In the genomic region with DNA sequence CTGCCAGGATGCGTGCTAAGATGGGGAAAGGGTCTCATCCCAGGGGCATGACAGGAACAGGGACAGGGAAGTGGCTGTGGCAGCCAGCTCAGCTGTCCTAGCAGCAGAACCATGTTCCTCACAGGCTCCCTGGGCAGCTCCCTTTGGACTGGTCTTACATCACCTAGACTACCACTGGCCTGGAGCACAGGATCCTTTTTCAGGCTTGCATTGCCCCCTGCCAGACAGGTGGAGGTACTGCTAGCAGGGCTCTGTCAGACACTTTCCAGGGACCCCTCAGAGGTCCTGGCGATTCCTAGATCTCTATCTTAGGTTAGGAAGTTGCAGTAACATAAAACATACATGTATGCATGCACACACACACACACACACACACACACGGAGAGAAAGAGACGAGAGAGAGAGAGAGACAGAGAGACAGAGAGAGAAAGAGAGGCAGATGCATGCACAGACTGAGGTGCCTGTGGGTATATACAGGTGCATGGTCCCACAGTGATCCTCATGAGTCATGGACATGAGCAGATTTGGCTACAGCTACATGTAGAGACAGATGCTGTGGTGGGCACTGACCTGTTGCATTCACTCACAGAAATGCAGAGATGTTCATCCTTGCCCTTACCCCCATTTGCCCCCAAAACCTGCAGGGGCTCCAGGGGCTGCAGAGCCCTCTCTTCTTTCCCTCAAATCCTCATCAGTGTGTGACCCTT, we compare ENCODE assay signal across 8 cellular contexts.
A peak's percentile ranks its signal among the peaks of the same experiment; 100 is the strongest.
DNase-seq lines count a peak whose midpoint lies in the region; ATAC-seq and TF ChIP-seq lines count a peak whose summit lies in the region.

No MANE protein-coding gene starts in this region.

- POLR2A ChIA-PET in AG04450 (lab: Yijun Ruan, JAX), result no interaction called here

- no peaks in the 10 kb centered on the region for H3K9me3 ChIP-seq in AG04450 (ENCODE audit: control insufficient read depth, insufficient read depth, low read length)

- H3K27me3 ChIP-seq in AG04450 (ENCODE audit: control insufficient read depth, insufficient read depth, low read length), result no peaks in the 10 kb centered on the region

- H3K27me3 Mint-ChIP-seq in activated naive CD8-positive, alpha-beta T cell treated with anti-CD3 and anti-CD28 coated beads for 36 hours, result no peaks in the 10 kb centered on the region

- H3K36me3 Mint-ChIP-seq in activated naive CD8-positive, alpha-beta T cell treated with anti-CD3 and anti-CD28 coated beads for 36 hours, result no peaks in the 10 kb centered on the region

- no peak overlapping the region for H3K4me3 ChIP-seq in AG04450 (ENCODE audit: low read depth, low read length)
- no peak overlapping the region for H3K4me3 ChIP-seq in GM12865 (ENCODE audit: low read depth, low read length)

- no peak overlapping the region for H3K27ac Mint-ChIP-seq in activated naive CD8-positive, alpha-beta T cell treated with anti-CD3 and anti-CD28 coated beads for 36 hours

- no peaks in the 10 kb centered on the region for H3K4me1 Mint-ChIP-seq in activated naive CD8-positive, alpha-beta T cell treated with anti-CD3 and anti-CD28 coated beads for 36 hours

- DNase-seq in AG04450 (ENCODE audit: low read depth, low spot score) (no peak), GM12865 (ENCODE audit: low read depth) (peak; percentile 35), HT1080 (ENCODE audit: low read depth) (peak; percentile 26), iPS-NIHi7 (ENCODE audit: extremely low spot score) (peak; percentile 84), NCI-H187 treated with DMSO at 0.1 percent for 48 hours (lab: John Stamatoyannopoulos, UW) (no peak), pons (ENCODE audit: low spot score) (no peak)
- peak; percentile 3 for DNase-seq in activated naive CD8-positive, alpha-beta T cell treated with anti-CD3 and anti-CD28 coated beads for 36 hours

- H3K9me3 Mint-ChIP-seq in activated naive CD8-positive, alpha-beta T cell treated with anti-CD3 and anti-CD28 coated beads for 36 hours, result no peaks in the 10 kb centered on the region

- no peak overlapping the region for H3K4me3 Mint-ChIP-seq in activated naive CD8-positive, alpha-beta T cell treated with anti-CD3 and anti-CD28 coated beads for 36 hours

- TF ChIP-seq CTCF in AG04450 (IDR thresholded peaks at IDR 0.05; ENCODE audit: low read depth, low read length) (peak; percentile 66), GM12865 (IDR thresholded peaks at IDR 0.05; ENCODE audit: insufficient read depth, low read depth, low read length, missing control alignments) (peak; percentile 47)

- H3K27ac ChIP-seq in AG04450 (ENCODE audit: low read depth, low read length), result no peak overlapping the region

- no peak for ATAC-seq in HG02973 (IDR thresholded peaks at IDR 0.05; ENCODE audit: unreplicated experiment)

- CTCF ChIA-PET in AG04450 (lab: Charles Lee), result interaction anchor here (0.6 to 3.6 kb wide), 13 partner anchors 9 to 526 kb away, joined by 3 to 47 read pairs (median 4); a partner anchor contains a TSS

Comparison
In these comparisons a context has a peak if more than half of its experiments do, and no peak if none do; other contexts are left out.
1. DNase-seq: peak in GM12865 (single experiment), HT1080 (single experiment), activated naive CD8-positive, alpha-beta T cell treated with anti-CD3 and anti-CD28 coated beads for 36 hours (single experiment) and iPS-NIHi7 (single experiment); none in AG04450 (single experiment), NCI-H187 treated with DMSO at 0.1 percent for 48 hours (single experiment) and pons (single experiment).